ENCODE assay signal across 1 cellular context in the genomic region with DNA sequence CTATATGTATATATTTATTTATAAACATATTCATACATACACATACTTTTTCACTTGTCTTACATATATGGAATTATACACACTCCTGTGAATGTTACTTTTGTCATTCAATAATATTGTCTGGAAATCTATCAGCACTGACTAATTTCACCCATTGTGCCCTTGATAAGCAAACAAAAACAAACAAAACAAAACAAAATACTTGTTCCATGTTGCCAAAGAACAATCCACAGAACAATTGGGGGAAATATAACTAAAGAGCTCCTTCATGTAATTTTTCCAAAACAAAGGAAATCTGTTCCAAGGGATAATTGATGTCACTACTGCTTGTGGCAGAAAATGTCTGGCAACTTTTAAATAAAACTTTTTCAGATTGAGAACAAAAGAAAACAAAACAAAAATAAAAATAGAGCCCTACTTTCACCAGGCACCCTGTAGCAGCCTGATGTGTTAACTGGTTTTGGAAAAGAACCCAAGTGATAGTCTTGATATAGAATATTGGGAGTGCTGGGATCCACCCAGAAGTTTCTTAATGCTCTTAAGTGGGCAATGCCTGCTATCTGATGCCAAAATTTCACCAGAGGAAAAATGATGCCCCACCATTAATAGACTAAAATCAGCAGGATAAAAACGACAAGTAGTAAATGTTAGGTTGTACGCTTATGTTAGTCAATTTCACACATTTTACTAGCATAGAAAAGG.
TF ChIP-seq lines count a peak whose summit lies in the region.

No MANE protein-coding gene starts in this region.

TF ChIP-seq in SK-N-SH treated with all-trans-retinoic acid at 6 μM for 48 hours, 23 proteins besides CTCF, POLR2A, EP300 and RAD21 (continued from another document):
- TF ChIP-seq, protein P1, sequence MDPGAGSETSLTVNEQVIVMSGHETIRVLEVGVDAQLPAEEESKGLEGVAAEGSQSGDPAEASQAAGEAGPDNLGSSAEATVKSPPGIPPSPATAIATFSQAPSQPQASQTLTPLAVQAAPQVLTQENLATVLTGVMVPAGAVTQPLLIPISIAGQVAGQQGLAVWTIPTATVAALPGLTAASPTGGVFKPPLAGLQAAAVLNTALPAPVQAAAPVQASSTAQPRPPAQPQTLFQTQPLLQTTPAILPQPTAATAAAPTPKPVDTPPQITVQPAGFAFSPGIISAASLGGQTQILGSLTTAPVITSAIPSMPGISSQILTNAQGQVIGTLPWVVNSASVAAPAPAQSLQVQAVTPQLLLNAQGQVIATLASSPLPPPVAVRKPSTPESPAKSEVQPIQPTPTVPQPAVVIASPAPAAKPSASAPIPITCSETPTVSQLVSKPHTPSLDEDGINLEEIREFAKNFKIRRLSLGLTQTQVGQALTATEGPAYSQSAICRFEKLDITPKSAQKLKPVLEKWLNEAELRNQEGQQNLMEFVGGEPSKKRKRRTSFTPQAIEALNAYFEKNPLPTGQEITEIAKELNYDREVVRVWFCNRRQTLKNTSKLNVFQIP (CRISPR knock-in tag; IDR thresholded peaks at IDR 0.05; ENCODE audit: borderline replicate concordance, low read depth) = no peak
- TF ChIP-seq OSR1 (CRISPR knock-in tag; IDR thresholded peaks at IDR 0.05) = no peak
- TF ChIP-seq, protein P2, sequence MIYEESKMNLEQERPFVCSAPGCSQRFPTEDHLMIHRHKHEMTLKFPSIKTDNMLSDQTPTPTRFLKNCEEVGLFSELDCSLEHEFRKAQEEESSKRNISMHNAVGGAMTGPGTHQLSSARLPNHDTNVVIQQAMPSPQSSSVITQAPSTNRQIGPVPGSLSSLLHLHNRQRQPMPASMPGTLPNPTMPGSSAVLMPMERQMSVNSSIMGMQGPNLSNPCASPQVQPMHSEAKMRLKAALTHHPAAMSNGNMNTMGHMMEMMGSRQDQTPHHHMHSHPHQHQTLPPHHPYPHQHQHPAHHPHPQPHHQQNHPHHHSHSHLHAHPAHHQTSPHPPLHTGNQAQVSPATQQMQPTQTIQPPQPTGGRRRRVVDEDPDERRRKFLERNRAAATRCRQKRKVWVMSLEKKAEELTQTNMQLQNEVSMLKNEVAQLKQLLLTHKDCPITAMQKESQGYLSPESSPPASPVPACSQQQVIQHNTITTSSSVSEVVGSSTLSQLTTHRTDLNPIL (CRISPR knock-in tag; IDR thresholded peaks at IDR 0.05; ENCODE audit: low read depth) = no peak
